In the genomic region with DNA sequence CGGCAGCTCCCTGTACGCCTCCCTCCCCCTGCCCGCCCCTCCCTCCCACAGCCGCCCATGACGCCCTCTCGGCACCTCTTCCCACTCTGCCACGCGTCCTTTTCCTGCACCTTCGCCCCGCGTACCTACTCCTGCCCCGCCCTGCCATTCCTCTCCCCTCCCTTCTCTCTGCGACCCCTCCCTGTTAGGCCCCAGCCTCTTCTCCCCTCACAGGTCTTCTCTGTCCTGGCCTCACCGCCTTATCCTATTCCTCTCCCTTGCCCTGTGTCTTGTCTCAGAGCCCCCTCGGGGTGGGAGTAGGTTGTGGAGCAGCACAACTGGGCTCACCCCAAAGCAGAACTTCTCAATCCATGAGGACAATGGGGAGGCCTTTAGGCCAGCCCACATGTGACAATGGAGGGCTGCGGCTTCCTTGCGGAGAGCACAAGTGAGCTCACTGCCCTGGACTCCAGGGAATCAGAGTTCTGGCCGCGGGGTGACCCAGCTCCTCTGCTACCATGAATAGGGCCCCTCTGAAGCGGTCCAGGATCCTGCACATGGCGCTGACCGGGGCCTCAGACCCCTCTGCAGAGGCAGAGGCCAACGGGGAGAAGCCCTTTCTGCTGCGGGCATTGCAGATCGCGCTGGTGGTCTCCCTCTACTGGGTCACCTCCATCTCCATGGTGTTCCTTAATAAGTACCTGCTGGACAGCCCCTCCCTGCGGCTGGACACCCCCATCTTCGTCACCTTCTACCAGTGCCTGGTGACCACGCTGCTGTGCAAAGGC, we compare ENCODE assay signal across 8 cellular contexts. TPM values are rescaled to one million over a fixed set of nuclear protein-coding genes. Genes with fewer than 3 reads are reported as not detected.
DNase-seq lines count a peak whose midpoint lies in the region; ATAC-seq and TF ChIP-seq lines count a peak whose summit lies in the region.

No MANE protein-coding gene starts in this region.

- H3K4me1 Mint-ChIP-seq in Caco-2 (ENCODE audit: low read depth, unreplicated experiment) = peaks cover 12% of the 10 kb centered on the region
- H3K4me1 Mint-ChIP-seq in activated T-cell treated with anti-CD3 and anti-CD28 coated beads, Interleukin-2, amount 50 U/mL, for 72 hours (ENCODE audit: low read depth) = peaks cover 39% of the 10 kb centered on the region

- no peaks in the 10 kb centered on the region for H3K9me3 Mint-ChIP-seq in Caco-2 (ENCODE audit: unreplicated experiment)
- H3K9me3 Mint-ChIP-seq in activated T-cell treated with anti-CD3 and anti-CD28 coated beads, Interleukin-2, amount 50 U/mL, for 72 hours = peaks cover 0 to 2% of the 10 kb centered on the region in 2 donors

- H3K4me3 ChIP-seq in Caco-2 (ENCODE audit: low read depth, low read length) (peak overlapping the region; percentile 96), cardiac muscle cell (peak overlapping the region; percentile 54)

- H3K36me3 Mint-ChIP-seq in Caco-2 (ENCODE audit: insufficient read depth, unreplicated experiment) = peaks cover 15% of the 10 kb centered on the region
- peaks cover 1 to 2% of the 10 kb centered on the region in 2 donors for H3K36me3 Mint-ChIP-seq in activated T-cell treated with anti-CD3 and anti-CD28 coated beads, Interleukin-2, amount 50 U/mL, for 72 hours (ENCODE audit: insufficient read depth in 2 of 2)

- no peaks in the 10 kb centered on the region for H3K9me3 ChIP-seq in Caco-2
- H3K9me3 ChIP-seq in cardiac muscle cell (ENCODE audit: low read depth) = no peaks in the 10 kb centered on the region

- H3K27me3 Mint-ChIP-seq in Caco-2 (ENCODE audit: insufficient read depth, unreplicated experiment) = no peaks in the 10 kb centered on the region
- H3K27me3 Mint-ChIP-seq in activated T-cell treated with anti-CD3 and anti-CD28 coated beads, Interleukin-2, amount 50 U/mL, for 72 hours (ENCODE audit: low read depth) = no peaks in the 10 kb centered on the region

- H3K36me3 ChIP-seq in Caco-2 (ENCODE audit: control insufficient read depth, insufficient read depth, low read length) = no peaks in the 10 kb centered on the region
- H3K36me3 ChIP-seq in cardiac muscle cell = no peaks in the 10 kb centered on the region

- POLR2A ChIA-PET in Caco-2 (lab: Charles Lee) = interaction anchor here (1.0 to 1.4 kb wide), 2 partner anchors 42 to 112 kb away, joined by 4 to 11 read pairs; partner anchors contain the start of genes CRY2 and PEX16

- H3K4me3 Mint-ChIP-seq in Caco-2 (ENCODE audit: unreplicated experiment) = peak overlapping the region; percentile 99
- H3K4me3 Mint-ChIP-seq in activated T-cell treated with anti-CD3 and anti-CD28 coated beads, Interleukin-2, amount 50 U/mL, for 72 hours = peak overlapping the region; percentile 90 to 95

- H3K4me1 ChIP-seq in Caco-2 = peaks cover 13% of the 10 kb centered on the region
- H3K4me1 ChIP-seq in cardiac muscle cell (ENCODE audit: low read depth) = peaks cover 7% of the 10 kb centered on the region

- intact Hi-C loops in Caco-2 (cut with micrococcal nuclease; ENCODE audit: unreplicated experiment) = loop anchor here (1.0 kb wide), 2 partner anchors 18 to 42 kb away; partner anchors contain the start of gene CRY2

- H3K27ac ChIP-seq in cardiac muscle cell = peak overlapping the region; percentile 73

- ATAC-seq in GM19463 (IDR thresholded peaks at IDR 0.05; ENCODE audit: unreplicated experiment) (peak; percentile 27), HG03139 (IDR thresholded peaks at IDR 0.05; ENCODE audit: unreplicated experiment) (no peak)
- peak; percentile 53 to 58 for ATAC-seq in activated T-cell treated with anti-CD3 and anti-CD28 coated beads, Interleukin-2, amount 50 U/mL, for 72 hours (replicated peaks in 1 of 2)

- TF ChIP-seq CTCF in Caco-2 (IDR thresholded peaks at IDR 0.05; ENCODE audit: insufficient read depth in 1 of 2, low read depth in 1 of 2, low read length in 1 of 2, severe bottlenecking in 1 of 2, unreplicated experiment in 1 of 2) = no peak
- no peak for TF ChIP-seq CTCF in cardiac muscle cell (IDR thresholded peaks at IDR 0.05; ENCODE audit: low read depth, low read length)

- BruUV-seq in Caco-2 (replicated peaks; lab: Mats Ljungman, UMichigan) = no TSS peak

- CTCF ChIA-PET in Caco-2 (lab: Charles Lee) = interaction anchor here (0.6 to 1.9 kb wide), 4 partner anchors 11 to 46 kb away, joined by 3 to 9 read pairs (median 6); no protein-coding TSS in a partner anchor

- peak; percentile 74 to 89 for DNase-seq in Caco-2
- peak; percentile 39 for DNase-seq in HuH-7 (ENCODE audit: low spot score)
- DNase-seq in activated T-cell treated with anti-CD3 and anti-CD28 coated beads, Interleukin-2, amount 50 U/mL, for 72 hours = peak in 1 of 2 donors; percentile 11
- DNase-seq in cardiac muscle cell (ENCODE audit: low read depth in 1 of 2, low spot score in 1 of 2) = peak; percentile 25 to 67
- DNase-seq in pons (ENCODE audit: low spot score) = peak; percentile 30
- no peak for DNase-seq in putamen (ENCODE audit: low spot score)

- H3K27me3 ChIP-seq in Caco-2 (replicated peaks; ENCODE audit: control insufficient read depth, insufficient read depth, low read length) (no peaks in the 10 kb centered on the region), cardiac muscle cell (peaks cover 18% of the 10 kb centered on the region)

- H3K27ac Mint-ChIP-seq in Caco-2 (ENCODE audit: unreplicated experiment) = peak overlapping the region; percentile 75
- H3K27ac Mint-ChIP-seq in activated T-cell treated with anti-CD3 and anti-CD28 coated beads, Interleukin-2, amount 50 U/mL, for 72 hours = peak overlapping the region; percentile 83

RNA-seq across cellular contexts. Expression of gene SLC35C1, which starts 0.5 kb away (rescaled TPM):
- 14.0 and 15.1 TPM in 2 replicates for total RNA-seq in Caco-2 (2022)
- 10 to 100 TPM; 12.0 to 15.1 TPM for total RNA-seq in activated T-cell treated with anti-CD3 and anti-CD28 coated beads, Interleukin-2, amount 50 U/mL, for 72 hours
- 8.1 TPM in 2 replicates for total RNA-seq in cardiac muscle cell
- 7.1 and 15.1 TPM in 2 replicates for polyA plus RNA-seq in cardiac muscle cell

RNA-seq across cellular contexts. Expression of gene CRY2, which starts 41.8 kb away (rescaled TPM):
- 28.5 and 31.6 TPM in 2 replicates for total RNA-seq in Caco-2 (2022)
- 10 to 100 TPM; 20.2 to 23.8 TPM for total RNA-seq in activated T-cell treated with anti-CD3 and anti-CD28 coated beads, Interleukin-2, amount 50 U/mL, for 72 hours
- 31.5 and 50.5 TPM in 2 replicates for total RNA-seq in cardiac muscle cell
- 28.3 and 40.7 TPM in 2 replicates for polyA plus RNA-seq in cardiac muscle cell
